Comparison of ENCODE assay signal across 9 cellular contexts in the genomic region with DNA sequence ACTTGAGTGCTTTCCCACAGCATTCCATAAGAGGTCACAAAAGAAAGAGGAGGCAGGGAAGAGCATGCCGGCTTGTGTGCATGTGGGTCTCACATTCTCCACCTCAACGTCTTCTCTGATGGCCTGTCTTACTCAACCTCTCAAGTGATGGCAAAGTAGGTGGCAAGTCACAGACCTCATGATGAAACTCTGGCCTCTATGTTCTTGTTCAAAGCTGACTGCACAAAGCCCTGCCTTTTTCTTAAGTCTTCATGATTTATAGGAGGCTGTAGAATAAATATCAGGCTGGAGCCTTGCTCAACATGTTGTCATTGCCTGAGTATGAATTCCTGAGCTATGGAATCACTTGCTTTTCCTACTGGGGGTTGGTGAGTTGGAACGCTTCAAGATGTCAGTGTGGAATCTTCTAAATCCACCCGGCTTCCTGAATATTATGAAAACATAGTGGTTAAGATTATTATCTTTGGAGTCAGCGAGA.
DNase-seq lines count a peak whose midpoint lies in the region; ATAC-seq and TF ChIP-seq lines count a peak whose summit lies in the region.
"Had no signal": no experiment of that assay in that cellular context is flagged by ENCODE, and none has a peak within 500 bp of the region (broad histone marks: within the 10 kb centered on the region; RNA-seq: fewer than 3 reads in every experiment).

No MANE protein-coding gene starts in this region.

- H3K27ac ChIP-seq in upper lobe of left lung: no peak overlapping the region
- H3K27ac ChIP-seq: cardiac muscle cell had no signal

- peak; percentile 71 to 92 for ATAC-seq in upper lobe of left lung (ENCODE audit: low FRiP score in 2 of 2)
- no peak for ATAC-seq in GM18517 (IDR thresholded peaks at IDR 0.05; ENCODE audit: unreplicated experiment)

- no peak overlapping the region for H3K4me3 ChIP-seq in astrocyte of the spinal cord (ENCODE audit: low read depth, low read length)
- H3K4me3 ChIP-seq in upper lobe of left lung: no peak overlapping the region
- H3K4me3 ChIP-seq: cardiac muscle cell had no signal

- no peaks in the 10 kb centered on the region for H3K27me3 ChIP-seq in upper lobe of left lung
- H3K27me3 ChIP-seq: cardiac muscle cell had no signal

- TF ChIP-seq POLR2A in upper lobe of left lung (IDR thresholded peaks at IDR 0.05): no peak

- no peaks in the 10 kb centered on the region for H3K36me3 ChIP-seq in upper lobe of left lung
- H3K36me3 ChIP-seq: cardiac muscle cell had no signal

- 57 to 63% methylated on average over 5 of the region's 5 CpGs for WGBS in upper lobe of left lung, 2 donors

- peaks cover 0 to 3% (median 0%) of the 10 kb centered on the region in 4 donors for H3K4me1 ChIP-seq in upper lobe of left lung

- TF ChIP-seq EP300 in upper lobe of left lung (IDR thresholded peaks at IDR 0.05): peak in 1 of 4 donors; percentile 29

- DNase-seq in HS-5 (ENCODE audit: low read depth) (peak; percentile 100), astrocyte of the spinal cord (ENCODE audit: low read depth, low spot score) (peak; percentile 96), iris pigment epithelial cell (ENCODE audit: low read depth) (peak; percentile 98), upper lobe of left lung (no peak), mucosa of gallbladder (ENCODE audit: low spot score) (no peak), DMS79 treated with DMSO at 0.1 percent for 48 hours (lab: John Stamatoyannopoulos, UW) (no peak)
- DNase-seq: stimulated activated CD4-positive, alpha-beta T cell treated with anti-CD3 and anti-CD28 coated beads, Interleukin-4, amount 100 ng/mL, for 4 hours had no signal

- H3K9me3 ChIP-seq in upper lobe of left lung: no peaks in the 10 kb centered on the region

- in situ Hi-C loops in astrocyte of the spinal cord (cut with HindIII; ENCODE audit: low sequenced_read_pairs): no loop called here

- no peak for TF ChIP-seq CTCF in astrocyte of the spinal cord (IDR thresholded peaks at IDR 0.05; ENCODE audit: low read depth, low read length)
- no peak for TF ChIP-seq CTCF in upper lobe of left lung (IDR thresholded peaks at IDR 0.05)

Comparison
In these comparisons a context has a peak if more than half of its experiments do, and no peak if none do; other contexts are left out.
1. DNase-seq: peak in HS-5 (single experiment), astrocyte of the spinal cord (single experiment) and iris pigment epithelial cell (single experiment); none in upper lobe of left lung (0 of 2), mucosa of gallbladder (single experiment) and DMS79 treated with DMSO at 0.1 percent for 48 hours (single experiment).